ENCODE assay signal across 1 cellular context in genomic region chr16:85821441-85821901, GRCh38.
TF ChIP-seq lines count a peak whose summit lies in the region.

No MANE protein-coding gene starts in this region.

TF ChIP-seq in HepG2, 621 proteins besides CTCF, POLR2A, EP300 and RAD21 (continued from another document and continues in another):
- TF ChIP-seq ZNF280B (CRISPR knock-in tag; IDR thresholded peaks at IDR 0.05; ENCODE audit: borderline replicate concordance) (peak; percentile 44; the same call in 1 of the 2 replicates), RFXANK (CRISPR knock-in tag; IDR thresholded peaks at IDR 0.05) (no peak), ZNF276 (CRISPR knock-in tag; IDR thresholded peaks at IDR 0.05; ENCODE audit: low read depth) (no peak), ZNF670 (CRISPR knock-in tag; IDR thresholded peaks at IDR 0.05; ENCODE audit: borderline replicate concordance) (no peak), ZNF530 (CRISPR knock-in tag; IDR thresholded peaks at IDR 0.05; ENCODE audit: low read depth) (no peak), HINFP (CRISPR knock-in tag; IDR thresholded peaks at IDR 0.05; ENCODE audit: low read depth) (0 out of 2 replicates have a peak, but pooled peaks have one; percentile 49), ZBTB25 (CRISPR knock-in tag; IDR thresholded peaks at IDR 0.05) (no peak), ZBTB7A (CRISPR knock-in tag; IDR thresholded peaks at IDR 0.05) (no peak), ZNF550 (CRISPR knock-in tag; IDR thresholded peaks at IDR 0.05; ENCODE audit: borderline replicate concordance) (no peak), ZNF784 (CRISPR knock-in tag; IDR thresholded peaks at IDR 0.05; ENCODE audit: borderline replicate concordance) (no peak), HNRNPLL (IDR thresholded peaks at IDR 0.05; ENCODE audit: low read depth, low read length, poor library complexity, severe bottlenecking) (peak; percentile 64), RBFOX2 (IDR thresholded peaks at IDR 0.05; ENCODE audit: low read depth, low read length) (no peak), ZNF230 (CRISPR knock-in tag; IDR thresholded peaks at IDR 0.05) (peak; percentile 63; the same call in 1 of the 2 replicates), ZFX (CRISPR knock-in tag; IDR thresholded peaks at IDR 0.05; ENCODE audit: low read depth) (no peak), NFATC3 (CRISPR knock-in tag; IDR thresholded peaks at IDR 0.05) (no peak), MEIS1 (CRISPR knock-in tag; IDR thresholded peaks at IDR 0.05; ENCODE audit: borderline replicate concordance) (peak; percentile 33; the same call in 1 of the 2 replicates), HNRNPUL1 (IDR thresholded peaks at IDR 0.05; ENCODE audit: low read depth, low read length) (no peak), ZNF703 (CRISPR knock-in tag; IDR thresholded peaks at IDR 0.05; ENCODE audit: borderline replicate concordance) (no peak), ZNF891 (CRISPR knock-in tag; IDR thresholded peaks at IDR 0.05) (0 out of 2 replicates have a peak, but pooled peaks have one; percentile 46), KLF16 (CRISPR knock-in tag; IDR thresholded peaks at IDR 0.05) (no peak), ZNF879 (CRISPR knock-in tag; IDR thresholded peaks at IDR 0.05) (no peak), GATA4 (IDR thresholded peaks at IDR 0.05; ENCODE audit: borderline replicate concordance, low read depth) (no peak), FOXJ3 (CRISPR knock-in tag; IDR thresholded peaks at IDR 0.05; ENCODE audit: borderline replicate concordance) (no peak), NFKB2 (CRISPR knock-in tag; IDR thresholded peaks at IDR 0.05; ENCODE audit: borderline replicate concordance) (peak; percentile 43; the same call in 1 of the 2 replicates), ASH2L (IDR thresholded peaks at IDR 0.05; ENCODE audit: insufficient read length, low read depth, low read length) (no peak), ZKSCAN8 (CRISPR knock-in tag; IDR thresholded peaks at IDR 0.05; ENCODE audit: borderline replicate concordance) (0 out of 2 replicates have a peak, but pooled peaks have one; percentile 57), SIX4 (CRISPR knock-in tag; IDR thresholded peaks at IDR 0.05) (no peak), FOXP1 (IDR thresholded peaks at IDR 0.05) (no peak), FOXP1 (CRISPR knock-in tag; IDR thresholded peaks at IDR 0.05) (no peak), ZNF597 (CRISPR knock-in tag; IDR thresholded peaks at IDR 0.05) (no peak), ZNF441 (CRISPR knock-in tag; IDR thresholded peaks at IDR 0.05; ENCODE audit: borderline replicate concordance) (no peak), ELK4 (CRISPR knock-in tag; IDR thresholded peaks at IDR 0.05; ENCODE audit: borderline replicate concordance) (no peak), CEBPB (IDR thresholded peaks at IDR 0.05; ENCODE audit: borderline replicate concordance, low read depth, low read length) (no peak), ZNF788 (CRISPR knock-in tag; IDR thresholded peaks at IDR 0.05; ENCODE audit: borderline replicate concordance) (no peak), NR2F1 (CRISPR knock-in tag; IDR thresholded peaks at IDR 0.05) (no peak), KLF12 (CRISPR knock-in tag; IDR thresholded peaks at IDR 0.05; ENCODE audit: borderline replicate concordance) (peak; percentile 53; the same call in 1 of the 2 replicates), NR2C2 (CRISPR knock-in tag; IDR thresholded peaks at IDR 0.05; ENCODE audit: borderline replicate concordance) (no peak), PHF21A (CRISPR knock-in tag; IDR thresholded peaks at IDR 0.05) (no peak), NONO (IDR thresholded peaks at IDR 0.05) (no peak), NONO (CRISPR knock-in tag; conservative IDR thresholded peaks at IDR 0.05) (no peak)
- TF ChIP-seq, protein P1, sequence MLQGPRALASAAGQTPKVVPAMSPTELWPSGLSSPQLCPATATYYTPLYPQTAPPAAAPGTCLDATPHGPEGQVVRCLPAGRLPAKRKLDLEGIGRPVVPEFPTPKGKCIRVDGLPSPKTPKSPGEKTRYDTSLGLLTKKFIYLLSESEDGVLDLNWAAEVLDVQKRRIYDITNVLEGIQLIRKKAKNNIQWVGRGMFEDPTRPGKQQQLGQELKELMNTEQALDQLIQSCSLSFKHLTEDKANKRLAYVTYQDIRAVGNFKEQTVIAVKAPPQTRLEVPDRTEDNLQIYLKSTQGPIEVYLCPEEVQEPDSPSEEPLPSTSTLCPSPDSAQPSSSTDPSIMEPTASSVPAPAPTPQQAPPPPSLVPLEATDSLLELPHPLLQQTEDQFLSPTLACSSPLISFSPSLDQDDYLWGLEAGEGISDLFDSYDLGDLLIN (CRISPR knock-in tag; IDR thresholded peaks at IDR 0.05; ENCODE audit: borderline replicate concordance), result no peak
- TF ChIP-seq, protein P2, sequence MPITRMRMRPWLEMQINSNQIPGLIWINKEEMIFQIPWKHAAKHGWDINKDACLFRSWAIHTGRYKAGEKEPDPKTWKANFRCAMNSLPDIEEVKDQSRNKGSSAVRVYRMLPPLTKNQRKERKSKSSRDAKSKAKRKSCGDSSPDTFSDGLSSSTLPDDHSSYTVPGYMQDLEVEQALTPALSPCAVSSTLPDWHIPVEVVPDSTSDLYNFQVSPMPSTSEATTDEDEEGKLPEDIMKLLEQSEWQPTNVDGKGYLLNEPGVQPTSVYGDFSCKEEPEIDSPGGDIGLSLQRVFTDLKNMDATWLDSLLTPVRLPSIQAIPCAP (CRISPR knock-in tag; IDR thresholded peaks at IDR 0.05; ENCODE audit: low read depth), result no peak
- TF ChIP-seq, protein P3, sequence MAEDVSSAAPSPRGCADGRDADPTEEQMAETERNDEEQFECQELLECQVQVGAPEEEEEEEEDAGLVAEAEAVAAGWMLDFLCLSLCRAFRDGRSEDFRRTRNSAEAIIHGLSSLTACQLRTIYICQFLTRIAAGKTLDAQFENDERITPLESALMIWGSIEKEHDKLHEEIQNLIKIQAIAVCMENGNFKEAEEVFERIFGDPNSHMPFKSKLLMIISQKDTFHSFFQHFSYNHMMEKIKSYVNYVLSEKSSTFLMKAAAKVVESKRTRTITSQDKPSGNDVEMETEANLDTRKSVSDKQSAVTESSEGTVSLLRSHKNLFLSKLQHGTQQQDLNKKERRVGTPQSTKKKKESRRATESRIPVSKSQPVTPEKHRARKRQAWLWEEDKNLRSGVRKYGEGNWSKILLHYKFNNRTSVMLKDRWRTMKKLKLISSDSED (CRISPR knock-in tag; IDR thresholded peaks at IDR 0.05), result no peak
- TF ChIP-seq, protein P4, sequence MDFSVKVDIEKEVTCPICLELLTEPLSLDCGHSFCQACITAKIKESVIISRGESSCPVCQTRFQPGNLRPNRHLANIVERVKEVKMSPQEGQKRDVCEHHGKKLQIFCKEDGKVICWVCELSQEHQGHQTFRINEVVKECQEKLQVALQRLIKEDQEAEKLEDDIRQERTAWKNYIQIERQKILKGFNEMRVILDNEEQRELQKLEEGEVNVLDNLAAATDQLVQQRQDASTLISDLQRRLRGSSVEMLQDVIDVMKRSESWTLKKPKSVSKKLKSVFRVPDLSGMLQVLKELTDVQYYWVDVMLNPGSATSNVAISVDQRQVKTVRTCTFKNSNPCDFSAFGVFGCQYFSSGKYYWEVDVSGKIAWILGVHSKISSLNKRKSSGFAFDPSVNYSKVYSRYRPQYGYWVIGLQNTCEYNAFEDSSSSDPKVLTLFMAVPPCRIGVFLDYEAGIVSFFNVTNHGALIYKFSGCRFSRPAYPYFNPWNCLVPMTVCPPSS (IDR thresholded peaks at IDR 0.05), result no peak
- TF ChIP-seq, protein P5, sequence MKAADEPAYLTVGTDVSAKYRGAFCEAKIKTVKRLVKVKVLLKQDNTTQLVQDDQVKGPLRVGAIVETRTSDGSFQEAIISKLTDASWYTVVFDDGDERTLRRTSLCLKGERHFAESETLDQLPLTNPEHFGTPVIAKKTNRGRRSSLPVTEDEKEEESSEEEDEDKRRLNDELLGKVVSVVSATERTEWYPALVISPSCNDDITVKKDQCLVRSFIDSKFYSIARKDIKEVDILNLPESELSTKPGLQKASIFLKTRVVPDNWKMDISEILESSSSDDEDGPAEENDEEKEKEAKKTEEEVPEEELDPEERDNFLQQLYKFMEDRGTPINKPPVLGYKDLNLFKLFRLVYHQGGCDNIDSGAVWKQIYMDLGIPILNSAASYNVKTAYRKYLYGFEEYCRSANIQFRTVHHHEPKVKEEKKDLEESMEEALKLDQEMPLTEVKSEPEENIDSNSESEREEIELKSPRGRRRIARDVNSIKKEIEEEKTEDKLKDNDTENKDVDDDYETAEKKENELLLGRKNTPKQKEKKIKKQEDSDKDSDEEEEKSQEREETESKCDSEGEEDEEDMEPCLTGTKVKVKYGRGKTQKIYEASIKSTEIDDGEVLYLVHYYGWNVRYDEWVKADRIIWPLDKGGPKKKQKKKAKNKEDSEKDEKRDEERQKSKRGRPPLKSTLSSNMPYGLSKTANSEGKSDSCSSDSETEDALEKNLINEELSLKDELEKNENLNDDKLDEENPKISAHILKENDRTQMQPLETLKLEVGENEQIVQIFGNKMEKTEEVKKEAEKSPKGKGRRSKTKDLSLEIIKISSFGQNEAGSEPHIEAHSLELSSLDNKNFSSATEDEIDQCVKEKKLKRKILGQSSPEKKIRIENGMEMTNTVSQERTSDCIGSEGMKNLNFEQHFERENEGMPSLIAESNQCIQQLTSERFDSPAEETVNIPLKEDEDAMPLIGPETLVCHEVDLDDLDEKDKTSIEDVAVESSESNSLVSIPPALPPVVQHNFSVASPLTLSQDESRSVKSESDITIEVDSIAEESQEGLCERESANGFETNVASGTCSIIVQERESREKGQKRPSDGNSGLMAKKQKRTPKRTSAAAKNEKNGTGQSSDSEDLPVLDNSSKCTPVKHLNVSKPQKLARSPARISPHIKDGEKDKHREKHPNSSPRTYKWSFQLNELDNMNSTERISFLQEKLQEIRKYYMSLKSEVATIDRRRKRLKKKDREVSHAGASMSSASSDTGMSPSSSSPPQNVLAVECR (CRISPR knock-in tag; IDR thresholded peaks at IDR 0.05; ENCODE audit: borderline replicate concordance), result no peak
